10 cellular contexts compared by ENCODE assay signal in genomic region chr1:40312238-40313205, GRCh38. TPM values are rescaled to one million over a fixed set of nuclear protein-coding genes. Genes with fewer than 3 reads are reported as not detected.
DNase-seq lines count a peak whose midpoint lies in the region; ATAC-seq and TF ChIP-seq lines count a peak whose summit lies in the region.
"Had no signal": no experiment of that assay in that cellular context is flagged by ENCODE, and none has a peak within 500 bp of the region (broad histone marks: within the 10 kb centered on the region; RNA-seq: fewer than 3 reads in every experiment).

No MANE protein-coding gene starts in this region.

- H3K27ac ChIP-seq in OCI-LY3 (ENCODE audit: low read length) = peak overlapping the region; percentile 58
- H3K27ac ChIP-seq in left lung = no peak overlapping the region
- H3K27ac ChIP-seq: ascending aorta had no signal

- in situ Hi-C loops in GM13976 (cut with MboI; ENCODE audit: low sequenced_read_pairs, unreplicated experiment) = no loop called here

- H3K79me2 ChIP-seq in OCI-LY3 (ENCODE audit: low read length) = no peaks in the 10 kb centered on the region

- H3K4me3 ChIP-seq in OCI-LY3 (ENCODE audit: low read length) (peak overlapping the region; percentile 75), left lung (no peak overlapping the region)
- H3K4me3 ChIP-seq: ascending aorta had no signal

- H3K9ac ChIP-seq in OCI-LY3 (ENCODE audit: low read length) = peak overlapping the region; percentile 64

- ATAC-seq in GM21786 (IDR thresholded peaks at IDR 0.05; ENCODE audit: unreplicated experiment) (peak; percentile 50), left lung (peak; percentile 31), GM19324 (IDR thresholded peaks at IDR 0.05; ENCODE audit: low FRiP score, unreplicated experiment) (no peak), HG03439 (IDR thresholded peaks at IDR 0.05; ENCODE audit: unreplicated experiment) (no peak)

- peak overlapping the region; percentile 93 for H3K4me2 ChIP-seq in OCI-LY3 (ENCODE audit: low read length)

- peak overlapping the region; percentile 29; the same call in 1 of the 2 replicates for H2AFZ ChIP-seq in OCI-LY3 (ENCODE audit: low read depth, low read length)

- H3K4me1 ChIP-seq in OCI-LY3 (ENCODE audit: low read length) = peaks cover 41% of the 10 kb centered on the region
- peaks cover 10 to 44% of the 10 kb centered on the region in 2 donors for H3K4me1 ChIP-seq in left lung

- intact Hi-C loops in left lung (cut with DNase I) = no loop called here

- peak; percentile 91 for DNase-seq in GM13976 (ENCODE audit: low spot score)
- peak; percentile 80 to 90 for DNase-seq in left lung
- no peak for DNase-seq in NCI-H1048 (lab: John Stamatoyannopoulos, UW)
- DNase-seq in cerebellar nuclear complex (lab: John Stamatoyannopoulos, UW) = no peak
- DNase-seq: IMR-90 had no signal

- TF ChIP-seq CTCF in GM13976 (IDR thresholded peaks at IDR 0.05; ENCODE audit: borderline replicate concordance, control extremely low read depth, extremely low read depth, insufficient read depth, missing control alignments) (no peak), OCI-LY3 (IDR thresholded peaks at IDR 0.05; ENCODE audit: low read depth, low read length) (peak; percentile 19; the same call in 1 of the 2 replicates), left lung (IDR thresholded peaks at IDR 0.05) (no peak)

- H3K9me3 ChIP-seq in OCI-LY3 (ENCODE audit: insufficient read depth, low read length) (no peaks in the 10 kb centered on the region), left lung (no peaks in the 10 kb centered on the region)
- H3K9me3 ChIP-seq: ascending aorta had no signal

- H3K36me3 ChIP-seq in OCI-LY3 (replicated peaks; ENCODE audit: low read depth, low read length) (no peaks in the 10 kb centered on the region), left lung (no peaks in the 10 kb centered on the region)
- H3K36me3 ChIP-seq: ascending aorta had no signal

- no peaks in the 10 kb centered on the region for H4K20me1 ChIP-seq in OCI-LY3 (ENCODE audit: insufficient read depth, low read length)

- peaks cover 9% of the 10 kb centered on the region; the same call in 1 of the 2 replicates for H3K27me3 ChIP-seq in OCI-LY3 (ENCODE audit: low read depth, low read length)
- peaks cover 16 to 36% of the 10 kb centered on the region in 2 donors for H3K27me3 ChIP-seq in left lung
- H3K27me3 ChIP-seq: ascending aorta had no signal

RNA-seq across cellular contexts. Expression of gene COL9A2, which starts 4.6 kb away (rescaled TPM):
- total RNA-seq in left lung = 1 to 10 TPM; 1.1 to 3.4 TPM

RNA-seq across cellular contexts. Expression of gene ZMPSTE24, which starts 54.5 kb away (rescaled TPM):
- 10 to 100 TPM; 54.5 to 57.2 TPM for total RNA-seq in left lung

Comparison
In these comparisons a context has a peak if more than half of its experiments do, and no peak if none do; other contexts are left out.
1. DNase-seq: peak in GM13976 (single experiment) and left lung (2 of 2); none in NCI-H1048 (single experiment) and cerebellar nuclear complex (0 of 2).
2. ATAC-seq: peak in GM21786 (single experiment) and left lung (single experiment); none in GM19324 (single experiment) and HG03439 (single experiment).